Comparison of ENCODE assay signal across 10 cellular contexts in genomic region chr10:71740069-71740468, GRCh38. TPM values are rescaled to one million over a fixed set of nuclear protein-coding genes. Genes with fewer than 3 reads are reported as not detected.
DNase-seq lines count a peak whose midpoint lies in the region; ATAC-seq and TF ChIP-seq lines count a peak whose summit lies in the region.
"Had no signal": no experiment of that assay in that cellular context is flagged by ENCODE, and none has a peak within 500 bp of the region (broad histone marks: within the 10 kb centered on the region; RNA-seq: fewer than 3 reads in every experiment).

No MANE protein-coding gene starts in this region.

- no peak overlapping the region for H2AK9ac ChIP-seq in IMR-90 (replicated peaks; ENCODE audit: low read depth, low read length, poor library complexity)

- no peak overlapping the region for H3K14ac ChIP-seq in IMR-90 (replicated peaks; ENCODE audit: low read depth, low read length)

- dilution Hi-C loops in IMR-90 (cut with HindIII; ENCODE audit: low sequenced_read_pairs, unreplicated experiment), result no loop called here

- in situ Hi-C loops in IMR-90 (cut with MboI; ENCODE audit: low sequenced_read_pairs), result no loop called here

- no peak for TF ChIP-seq POLR2A in IMR-90 (IDR thresholded peaks at IDR 0.05; ENCODE audit: low read depth, low read length)

- no peaks in the 10 kb centered on the region for H3K9me3 Mint-ChIP-seq in CD4-positive, alpha-beta memory T cell
- H3K9me3 Mint-ChIP-seq in naive thymus-derived CD8-positive, alpha-beta T cell, result no peaks in the 10 kb centered on the region

- H2BK15ac ChIP-seq in IMR-90 (ENCODE audit: low read depth, low read length), result no peak overlapping the region

- peak overlapping the region; percentile 11 for H3K27ac ChIP-seq in CD4-positive, alpha-beta memory T cell (ENCODE audit: low read depth, low read length)
- H3K27ac ChIP-seq in IMR-90 (ENCODE audit: insufficient read depth, low read length), result no peak overlapping the region
- H3K27ac ChIP-seq: gastrocnemius medialis had no signal

- peak; percentile 94 for ATAC-seq in IMR-90 (ENCODE audit: low read depth)
- ATAC-seq in naive thymus-derived CD8-positive, alpha-beta T cell, result no peak
- no peak for ATAC-seq in activated CD4-positive, CD25-positive, alpha-beta regulatory T cell treated with anti-CD3 and anti-CD28 coated beads, Interleukin-2, amount 50 U/mL, for 24 hours

- no peaks in the 10 kb centered on the region for H3K9me1 ChIP-seq in IMR-90 (ENCODE audit: insufficient read depth, low read length)

- H3K79me1 ChIP-seq in IMR-90 (ENCODE audit: low read depth in 1 of 2, low read length in 2 of 2), result no peaks in the 10 kb centered on the region

- peak overlapping the region in 7 of 8 donors; percentile 26 to 74 (median 59) for H3K4me3 Mint-ChIP-seq in CD4-positive, alpha-beta memory T cell
- H3K4me3 Mint-ChIP-seq in naive thymus-derived CD8-positive, alpha-beta T cell, result peak overlapping the region; percentile 22 to 92 (median 66)

- no peak for TF ChIP-seq RAD21 in IMR-90 (IDR thresholded peaks at IDR 0.05; ENCODE audit: low read length)

- H3K4me3 ChIP-seq in CD4-positive, alpha-beta memory T cell (ENCODE audit: low read length in 2 of 2), result no peak overlapping the region
- no peak overlapping the region for H3K4me3 ChIP-seq in IMR-90 (ENCODE audit: insufficient read depth, low read depth, low read length)
- H3K4me3 ChIP-seq: gastrocnemius medialis had no signal

- WGBS in IMR-90 (ENCODE audit: extremely low coverage in 2 of 2, insufficient read length in 1 of 2), 2 experiments, result 17% methylated on average over 4 of the region's 6 CpGs; no CpG with 5 or more reads in 1 of the 2 experiments

- H3K27ac Mint-ChIP-seq in CD4-positive, alpha-beta memory T cell, result peak overlapping the region; percentile 58 to 97 (median 89)
- H3K27ac Mint-ChIP-seq in naive thymus-derived CD8-positive, alpha-beta T cell, result peak overlapping the region; percentile 89 to 100 (median 96)

- no peak overlapping the region for H4K91ac ChIP-seq in IMR-90 (ENCODE audit: insufficient read depth, low read depth, low read length)

- no peaks in the 10 kb centered on the region for H3K27me3 ChIP-seq in CD4-positive, alpha-beta memory T cell (ENCODE audit: insufficient read depth, low read length)
- H3K27me3 ChIP-seq in IMR-90 (ENCODE audit: control insufficient read depth, insufficient read depth, low read length), result peaks cover 10% of the 10 kb centered on the region
- H3K27me3 ChIP-seq: gastrocnemius medialis had no signal

- H2AK5ac ChIP-seq in IMR-90 (ENCODE audit: low read depth, low read length), result no peak overlapping the region

- no TSS peak for BruUV-seq in IMR-90 (replicated peaks; lab: Mats Ljungman, UMichigan)

- TF ChIP-seq CTCF in IMR-90 (conservative IDR thresholded peaks at IDR 0.05; ENCODE audit: low read depth, low read length), result no peak

- no peaks in the 10 kb centered on the region for H3K27me3 Mint-ChIP-seq in CD4-positive, alpha-beta memory T cell
- H3K27me3 Mint-ChIP-seq in naive thymus-derived CD8-positive, alpha-beta T cell, result no peaks in the 10 kb centered on the region

- H3K4ac ChIP-seq in IMR-90 (ENCODE audit: low read depth, low read length), result no peak overlapping the region

- no peak overlapping the region for H3K56ac ChIP-seq in IMR-90 (ENCODE audit: extremely low read depth, insufficient read depth, low read length)

- H3K23ac ChIP-seq in IMR-90 (ENCODE audit: low read depth, low read length), result no peak overlapping the region

- H3K9ac ChIP-seq in IMR-90 (ENCODE audit: low read depth, low read length), result no peak overlapping the region

- H3K4me2 ChIP-seq in IMR-90 (ENCODE audit: low read depth, low read length), result no peak overlapping the region

- H3K4me1 Mint-ChIP-seq in CD4-positive, alpha-beta memory T cell, result peaks cover 76 to 100% (median 93%) of the 10 kb centered on the region in 4 donors
- peaks cover 70 to 100% (median 100%) of the 10 kb centered on the region in 4 donors for H3K4me1 Mint-ChIP-seq in naive thymus-derived CD8-positive, alpha-beta T cell

- no peaks in the 10 kb centered on the region for H3K36me3 ChIP-seq in CD4-positive, alpha-beta memory T cell (ENCODE audit: insufficient read depth, low read length)
- no peaks in the 10 kb centered on the region for H3K36me3 ChIP-seq in IMR-90 (ENCODE audit: control insufficient read depth, insufficient read depth, low read length)
- H3K36me3 ChIP-seq: gastrocnemius medialis had no signal

- no peaks in the 10 kb centered on the region; the same call in 1 of the 2 replicates for H4K20me1 ChIP-seq in IMR-90 (ENCODE audit: insufficient read depth, low read length)

- H3K4me1 ChIP-seq in CD4-positive, alpha-beta memory T cell (ENCODE audit: insufficient read depth, low read length), result peaks cover 100% of the 10 kb centered on the region
- H3K4me1 ChIP-seq in IMR-90 (ENCODE audit: control insufficient read depth, insufficient read depth, low read length), result peaks cover 2% of the 10 kb centered on the region; the same call in 1 of the 2 replicates

- H4K5ac ChIP-seq in IMR-90 (ENCODE audit: low read depth, low read length), result no peak overlapping the region

- H3K18ac ChIP-seq in IMR-90 (ENCODE audit: low read depth, low read length), result no peak overlapping the region

- no peak overlapping the region for H2BK5ac ChIP-seq in IMR-90 (ENCODE audit: low read depth, low read length, poor library complexity, severe bottlenecking)

- no peak overlapping the region for H2BK20ac ChIP-seq in IMR-90 (ENCODE audit: low read depth, low read length)

- no peaks in the 10 kb centered on the region for H3K36me3 Mint-ChIP-seq in CD4-positive, alpha-beta memory T cell
- H3K36me3 Mint-ChIP-seq in naive thymus-derived CD8-positive, alpha-beta T cell, result no peaks in the 10 kb centered on the region

- POLR2A ChIA-PET in CD4-positive, alpha-beta memory T cell (lab: Charles Lee; ENCODE audit: partially characterized antibody), result interaction anchor here (2.1 to 26.4 kb wide), 5 partner anchors 8 to 30 kb away, joined by 13 to 1191 read pairs (median 164); partner anchors contain the start of genes C10orf105 and VSIR
- POLR2A ChIA-PET in IMR-90 (lab: Charles Lee; ENCODE audit: unreplicated experiment), result no interaction called here
- POLR2A ChIA-PET in naive thymus-derived CD8-positive, alpha-beta T cell (lab: Charles Lee), result interaction anchor here (1.8 to 41.4 kb wide), 5 partner anchors 4 to 43 kb away, joined by 6 to 1679 read pairs (median 863); partner anchors contain the start of genes C10orf105 and VSIR

- intact Hi-C loops in CD4-positive, alpha-beta memory T cell (cut with micrococcal nuclease), result loop anchor here (10.0 kb wide), 1 partner anchor 345 kb away; the partner anchor contains the start of gene SPOCK2
- intact Hi-C loops in IMR-90 (cut with micrococcal nuclease), result no loop called here

- no peak overlapping the region for H2AFZ ChIP-seq in IMR-90 (replicated peaks; ENCODE audit: low read length, poor library complexity)

- CTCF ChIA-PET in CD4-positive, alpha-beta memory T cell (lab: Charles Lee; ENCODE audit: partially characterized antibody), result interaction anchor here (1.0 to 10.0 kb wide), 8 partner anchors 13 to 44 kb away, joined by 3 to 64 read pairs (median 15); partner anchors contain the start of gene VSIR
- CTCF ChIA-PET in IMR-90 (lab: Yijun Ruan, JAX), result interaction anchor here (1.4 kb wide), 1 partner anchor 15 kb away, joined by 3 read pairs; no protein-coding TSS in a partner anchor

- H4K8ac ChIP-seq in IMR-90 (ENCODE audit: low read depth in 2 of 2, low read length in 2 of 2), result no peak overlapping the region

- no peak overlapping the region for H2BK120ac ChIP-seq in IMR-90 (ENCODE audit: low read depth, low read length)

- DNase-seq in CD4-positive, alpha-beta memory T cell, result no peak
- DNase-seq in IMR-90 (peak; percentile 78), cerebellar cortex (ENCODE audit: low spot score) (peak; percentile 15), NCI-H524 (lab: John Stamatoyannopoulos, UW) (no peak), RKO (ENCODE audit: low spot score) (no peak)
- no peak for DNase-seq in naive thymus-derived CD8-positive, alpha-beta T cell
- DNase-seq: gastrocnemius medialis, SIG-M5 had no signal

- H3K9me3 ChIP-seq in CD4-positive, alpha-beta memory T cell (ENCODE audit: control insufficient read depth in 1 of 2, low read length in 2 of 2), result no peaks in the 10 kb centered on the region
- H3K9me3 ChIP-seq in IMR-90 (ENCODE audit: control insufficient read depth, insufficient read depth, low read length), result peaks cover 2% of the 10 kb centered on the region; the same call in 1 of the 2 replicates
- H3K9me3 ChIP-seq: gastrocnemius medialis had no signal

TF ChIP-seq in IMR-90, 13 proteins besides CTCF, POLR2A, EP300 and RAD21 (continues in another document):
- TF ChIP-seq CEBPB (IDR thresholded peaks at IDR 0.05; ENCODE audit: low read depth, low read length) (no peak), FOS (IDR thresholded peaks at IDR 0.05; ENCODE audit: low read depth, low read length) (no peak), RCOR1 (IDR thresholded peaks at IDR 0.05; ENCODE audit: insufficient replicate concordance, low read length) (no peak), MAFK (IDR thresholded peaks at IDR 0.05; ENCODE audit: low read depth, low read length) (no peak), SMC3 (IDR thresholded peaks at IDR 0.05; ENCODE audit: low read depth, low read length) (no peak)

RNA-seq across cellular contexts. Expression of gene C10orf105, which starts 20.5 kb away (rescaled TPM):
- total RNA-seq in CD4-positive, alpha-beta memory T cell, result under 1 TPM; 0.11 to 0.12 TPM
- under 1 TPM; 0.07 TPM for polyA plus RNA-seq in CD4-positive, alpha-beta memory T cell
- under 0.01 TPM in 1 of 2 replicates, not detected in the other for total RNA-seq in IMR-90 (2012; rRNA removed)
- polyA plus RNA-seq in IMR-90 (2012; rRNA removed), result not detected in 2 replicates
- not detected in 2 replicates for polyA plus RNA-seq in IMR-90 (2012; cell fraction: cytosol; rRNA removed)
- not detected in 2 replicates for polyA plus RNA-seq in IMR-90 (2012; cell fraction: nucleus; rRNA removed; ENCODE audit: low replicate concordance)
- total RNA-seq in naive thymus-derived CD8-positive, alpha-beta T cell, result under 1 TPM; 0.21 to 0.25 TPM
- under 1 TPM in 1 of 3 donors, not detected in 2; 0.10 TPM for polyA plus RNA-seq in naive thymus-derived CD8-positive, alpha-beta T cell
- total RNA-seq: gastrocnemius medialis had no signal

RNA-seq across cellular contexts. Expression of gene VSIR, which starts 33.3 kb away (rescaled TPM):
- 10 to 100 TPM; 97.8 to 98.4 TPM for total RNA-seq in CD4-positive, alpha-beta memory T cell
- polyA plus RNA-seq in CD4-positive, alpha-beta memory T cell, result 100 to 1,000 TPM; 350 to 372 TPM
- total RNA-seq in IMR-90 (2012; rRNA removed), result 5.0 and 5.3 TPM in 2 replicates
- polyA plus RNA-seq in IMR-90 (2012; rRNA removed), result 23.8 and 25.1 TPM in 2 replicates
- polyA plus RNA-seq in IMR-90 (2012; cell fraction: cytosol; rRNA removed), result 17.6 and 24.1 TPM in 2 replicates
- 10.6 and 25.6 TPM in 2 replicates for polyA plus RNA-seq in IMR-90 (2012; cell fraction: nucleus; rRNA removed; ENCODE audit: low replicate concordance)
- total RNA-seq in naive thymus-derived CD8-positive, alpha-beta T cell, result 100 to 1,000 TPM; 102 to 114 TPM
- polyA plus RNA-seq in naive thymus-derived CD8-positive, alpha-beta T cell, result 100 to 1,000 TPM; 211 to 343 (median 262) TPM
- polyA plus RNA-seq: neural cell had no signal

Comparison
In these comparisons a context has a peak if more than half of its experiments do, and no peak if none do; other contexts are left out.
1. DNase-seq: peak in IMR-90 (single experiment) and cerebellar cortex (single experiment); none in CD4-positive, alpha-beta memory T cell (0 of 5), naive thymus-derived CD8-positive, alpha-beta T cell (0 of 10), NCI-H524 (0 of 2) and RKO (single experiment).
2. RNA of gene VSIR, which starts 33.3 kb away (total RNA-seq): 102 to 114 TPM in naive thymus-derived CD8-positive, alpha-beta T cell and 97.8 to 98.4 TPM in CD4-positive, alpha-beta memory T cell; 5.0 to 5.3 TPM in IMR-90; every median in the first group is over 10 times any median in the second.